In the genomic region with DNA sequence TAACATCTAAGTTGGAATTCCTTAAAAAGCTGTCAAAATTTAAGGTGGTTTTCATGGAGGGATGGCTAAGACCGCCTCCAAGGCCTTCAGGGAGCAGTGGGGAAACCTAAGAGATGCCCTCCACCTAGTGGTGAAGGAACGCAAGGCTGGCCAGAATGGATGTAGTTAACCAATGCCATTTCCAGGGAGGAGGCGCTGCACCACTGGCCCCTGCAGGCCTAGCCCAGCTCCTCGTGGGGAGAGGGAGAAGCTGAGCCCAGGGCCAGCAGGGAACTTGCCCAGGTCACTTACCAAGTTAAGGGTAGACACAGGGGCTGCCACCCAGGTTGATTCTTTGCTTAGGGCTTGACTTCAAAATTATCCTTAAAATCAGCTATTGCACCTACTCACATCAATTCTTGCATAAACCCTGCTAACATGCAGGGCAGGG, we compare ENCODE assay signal across 8 cellular contexts. TPM values are rescaled to one million over a fixed set of nuclear protein-coding genes. Genes with fewer than 3 reads are reported as not detected.
DNase-seq lines count a peak whose midpoint lies in the region; ATAC-seq and TF ChIP-seq lines count a peak whose summit lies in the region.

No MANE protein-coding gene starts in this region.

- no peak overlapping the region for H3K4me3 Mint-ChIP-seq in CD4-positive, alpha-beta memory T cell

- DNase-seq in CD4-positive, alpha-beta memory T cell: peak; percentile 59 to 71 (median 63)
- DNase-seq in NCI-H510A (lab: John Stamatoyannopoulos, UW): peak; percentile 58
- DNase-seq in activated CD4-positive, alpha-beta T cell treated with anti-CD3 and anti-CD28 coated beads for 48 hours: peak; percentile 85
- peak; percentile 46 for DNase-seq in dedifferentiated amniotic fluid mesenchymal stem cell (ENCODE audit: extremely low spot score)
- peak; percentile 68 for DNase-seq in lung (ENCODE audit: low spot score)
- DNase-seq in stimulated activated CD8-positive, alpha-beta memory T cell treated with anti-CD3 and anti-CD28 coated beads, Interleukin-15, amount 100 ng/mL, for 4 hours (ENCODE audit: low read depth in 2 of 2): peak; percentile 27 to 53

- POLR2A ChIA-PET in CD4-positive, alpha-beta memory T cell (lab: Charles Lee; ENCODE audit: partially characterized antibody): interaction anchor here (0.8 to 4.2 kb wide), 13 partner anchors 10 to 326 kb away, joined by 3 to 38 read pairs (median 4); a partner anchor contains a TSS

- H3K4me1 Mint-ChIP-seq in CD4-positive, alpha-beta memory T cell: peaks cover 12 to 23% (median 16%) of the 10 kb centered on the region in 4 donors

- H3K4me1 ChIP-seq in CD4-positive, alpha-beta memory T cell (ENCODE audit: insufficient read depth, low read length): peaks cover 16% of the 10 kb centered on the region
- no peaks in the 10 kb centered on the region for H3K4me1 ChIP-seq in lung (ENCODE audit: control insufficient read depth in 2 of 2, insufficient read depth in 2 of 2, low read length in 2 of 2)

- H3K36me3 Mint-ChIP-seq in CD4-positive, alpha-beta memory T cell: no peaks in the 10 kb centered on the region

- H3K4me3 ChIP-seq in CD4-positive, alpha-beta memory T cell (ENCODE audit: low read length in 2 of 2): no peak overlapping the region
- H3K4me3 ChIP-seq in lung: no peak overlapping the region

- H3K27me3 ChIP-seq in CD4-positive, alpha-beta memory T cell (ENCODE audit: insufficient read depth, low read length): no peaks in the 10 kb centered on the region
- H3K27me3 ChIP-seq in lung (ENCODE audit: control insufficient read depth, insufficient read depth): no peaks in the 10 kb centered on the region

- CTCF ChIA-PET in CD4-positive, alpha-beta memory T cell (lab: Charles Lee; ENCODE audit: partially characterized antibody): interaction anchor here (0.6 to 12.7 kb wide), 74 partner anchors 10 to 349 kb away, joined by 3 to 205 read pairs (median 4); a partner anchor contains a TSS

- WGBS in lung, 2 donors: 6 to 8% methylated on average over 4 of the region's 4 CpGs

- no peak overlapping the region for H3K27ac ChIP-seq in CD4-positive, alpha-beta memory T cell (ENCODE audit: low read depth, low read length)
- no peak overlapping the region for H3K27ac ChIP-seq in lung (ENCODE audit: low read depth in 1 of 2, low read length in 1 of 2)

- peak overlapping the region in 1 of 7 donors; percentile 62 for H3K27ac Mint-ChIP-seq in CD4-positive, alpha-beta memory T cell

- H3K27me3 Mint-ChIP-seq in CD4-positive, alpha-beta memory T cell: no peaks in the 10 kb centered on the region

- no peaks in the 10 kb centered on the region for H3K36me3 ChIP-seq in CD4-positive, alpha-beta memory T cell (ENCODE audit: insufficient read depth, low read length)
- H3K36me3 ChIP-seq in lung (ENCODE audit: control insufficient read depth in 2 of 2, insufficient read depth in 2 of 2, low read length in 2 of 2): no peaks in the 10 kb centered on the region

- intact Hi-C loops in CD4-positive, alpha-beta memory T cell (cut with micrococcal nuclease): loop anchor here (1.0 to 5.0 kb wide), 7 partner anchors 49 to 744 kb away; no protein-coding TSS in a partner anchor

- H3K9me3 ChIP-seq in CD4-positive, alpha-beta memory T cell (ENCODE audit: control insufficient read depth in 1 of 2, low read length in 2 of 2): no peaks in the 10 kb centered on the region
- H3K9me3 ChIP-seq in lung (ENCODE audit: control insufficient read depth in 2 of 2, insufficient read depth in 1 of 2, low read length in 1 of 2): no peaks in the 10 kb centered on the region

- ATAC-seq in GM19328 (IDR thresholded peaks at IDR 0.05; ENCODE audit: unreplicated experiment) (peak; percentile 66), HG03354 (IDR thresholded peaks at IDR 0.05; ENCODE audit: poor library complexity, severe bottlenecking, unreplicated experiment) (peak; percentile 87), lung (ENCODE audit: insufficient read depth, low FRiP score) (peak; percentile 83)

- no peaks in the 10 kb centered on the region for H3K9me3 Mint-ChIP-seq in CD4-positive, alpha-beta memory T cell

- TF ChIP-seq CTCF in lung (IDR thresholded peaks at IDR 0.05; ENCODE audit: control extremely low read depth, extremely low read depth): peak; percentile 90

RNA-seq across cellular contexts. Expression of a gene that starts 32.0 kb away (rescaled TPM):
- 10 to 100 TPM; 16.2 to 17.1 TPM for total RNA-seq in CD4-positive, alpha-beta memory T cell
- polyA plus RNA-seq in CD4-positive, alpha-beta memory T cell: 10 to 100 TPM in 1 of 2 donors, 1 to 10 TPM in 1; 4.8 to 12.1 TPM
- 10 to 100 TPM in 1 of 2 donors, 1 to 10 TPM in 1; 7.6 to 17.0 TPM for total RNA-seq in lung
- polyA plus RNA-seq in lung: 1 to 10 TPM; 3.0 to 4.8 TPM
